Comparison of ENCODE assay signal across 8 cellular contexts in genomic region chr1:180154325-180155201, GRCh38. TPM values are rescaled to one million over a fixed set of nuclear protein-coding genes. Genes with fewer than 3 reads are reported as not detected.
DNase-seq lines count a peak whose midpoint lies in the region; ATAC-seq lines count a peak whose summit lies in the region.

A gene with protein sequence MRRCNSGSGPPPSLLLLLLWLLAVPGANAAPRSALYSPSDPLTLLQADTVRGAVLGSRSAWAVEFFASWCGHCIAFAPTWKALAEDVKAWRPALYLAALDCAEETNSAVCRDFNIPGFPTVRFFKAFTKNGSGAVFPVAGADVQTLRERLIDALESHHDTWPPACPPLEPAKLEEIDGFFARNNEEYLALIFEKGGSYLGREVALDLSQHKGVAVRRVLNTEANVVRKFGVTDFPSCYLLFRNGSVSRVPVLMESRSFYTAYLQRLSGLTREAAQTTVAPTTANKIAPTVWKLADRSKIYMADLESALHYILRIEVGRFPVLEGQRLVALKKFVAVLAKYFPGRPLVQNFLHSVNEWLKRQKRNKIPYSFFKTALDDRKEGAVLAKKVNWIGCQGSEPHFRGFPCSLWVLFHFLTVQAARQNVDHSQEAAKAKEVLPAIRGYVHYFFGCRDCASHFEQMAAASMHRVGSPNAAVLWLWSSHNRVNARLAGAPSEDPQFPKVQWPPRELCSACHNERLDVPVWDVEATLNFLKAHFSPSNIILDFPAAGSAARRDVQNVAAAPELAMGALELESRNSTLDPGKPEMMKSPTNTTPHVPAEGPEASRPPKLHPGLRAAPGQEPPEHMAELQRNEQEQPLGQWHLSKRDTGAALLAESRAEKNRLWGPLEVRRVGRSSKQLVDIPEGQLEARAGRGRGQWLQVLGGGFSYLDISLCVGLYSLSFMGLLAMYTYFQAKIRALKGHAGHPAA (plus strand): TSS chr1:180154869. CDS start chr1:180154908, 39 bp downstream.

- no peaks in the 10 kb centered on the region for H3K9me3 ChIP-seq in mesenchymal stem cell (ENCODE audit: control insufficient read depth, low read length)

- peak within 1 kb of the TSS; percentile 88 for H4K91ac ChIP-seq in mesenchymal stem cell (ENCODE audit: low read length)

- H3K27ac Mint-ChIP-seq in effector memory CD8-positive, alpha-beta T cell = peak within 1 kb of the TSS; percentile 90 to 91

- peak within 1 kb of the TSS; percentile 85 for H4K8ac ChIP-seq in mesenchymal stem cell (ENCODE audit: low read length)

- no peaks in the 10 kb centered on the region for H3K27me3 Mint-ChIP-seq in effector memory CD8-positive, alpha-beta T cell

- peak within 1 kb of the TSS; percentile 80 for H2BK120ac ChIP-seq in mesenchymal stem cell (ENCODE audit: low read depth, low read length)

- peaks cover 0 to 5% of the 10 kb centered on the region in 2 experiments for H3K36me3 ChIP-seq in mesenchymal stem cell (ENCODE audit: control insufficient read depth in 1 of 2, insufficient read depth in 2 of 2, low read depth in 1 of 2, low read length in 2 of 2)

- under 1% methylated on average over 85 of the region's 104 CpGs for WGBS in mesenchymal stem cell

- H3K79me1 ChIP-seq in mesenchymal stem cell (replicated peaks; ENCODE audit: low read length, poor library complexity, severe bottlenecking) = peaks cover 14% of the 10 kb centered on the region

- H3K4me1 Mint-ChIP-seq in effector memory CD8-positive, alpha-beta T cell (ENCODE audit: low read depth in 2 of 2) = peaks cover 22 to 25% of the 10 kb centered on the region in 2 donors

- no peaks in the 10 kb centered on the region for H3K9me3 Mint-ChIP-seq in effector memory CD8-positive, alpha-beta T cell

- peak; percentile 92 for ATAC-seq in GM19467 (IDR thresholded peaks at IDR 0.05; ENCODE audit: unreplicated experiment)
- peak; percentile 95 for ATAC-seq in effector memory CD8-positive, alpha-beta T cell (replicated peaks)

- peak within 1 kb of the TSS in 1 of 2 experiments; percentile 100 for H3K14ac ChIP-seq in mesenchymal stem cell (ENCODE audit: low read length in 2 of 2)

- H3K9ac ChIP-seq in mesenchymal stem cell (ENCODE audit: low read length) = peak within 1 kb of the TSS; percentile 97

- H3K27ac ChIP-seq in mesenchymal stem cell (ENCODE audit: low read length, poor library complexity, severe bottlenecking) = peak within 1 kb of the TSS; percentile 82

- H2BK12ac ChIP-seq in mesenchymal stem cell (ENCODE audit: low read length in 2 of 2) = peak within 1 kb of the TSS; percentile 71 to 76

- H3K4me1 ChIP-seq in mesenchymal stem cell (ENCODE audit: control insufficient read depth, insufficient read depth, low read depth, low read length) = peaks cover 23% of the 10 kb centered on the region

- peak; percentile 95 for DNase-seq in COLO668 (lab: John Stamatoyannopoulos, UW; ENCODE audit: unreplicated experiment)
- DNase-seq in HS-27A (ENCODE audit: low read depth) = peak; percentile 48
- peak; percentile 81 for DNase-seq in NOMO-1 treated with DMSO at 0.1 percent for 48 hours (lab: John Stamatoyannopoulos, UW; ENCODE audit: unreplicated experiment)
- peak; percentile 60 to 72 (median 68) for DNase-seq in activated CD8-positive, alpha-beta memory T cell treated with anti-CD3 and anti-CD28 coated beads for 48 hours (ENCODE audit: low read depth in 2 of 3, low spot score in 2 of 3)
- DNase-seq in effector memory CD8-positive, alpha-beta T cell = peak; percentile 78 to 84 (median 82)
- DNase-seq in mesenchymal stem cell = peak; percentile 88
- peak; percentile 83 for DNase-seq in stimulated activated CD8-positive, alpha-beta memory T cell treated with anti-CD3 and anti-CD28 coated beads, Interleukin-12 subunit alpha, Interleukin-12 subunit beta, amount 100 ng/mL, for 4 hours (ENCODE audit: low read depth)

- peak within 1 kb of the TSS; percentile 88 for H2AFZ ChIP-seq in mesenchymal stem cell (ENCODE audit: low read depth, low read length)

- peak within 1 kb of the TSS; percentile 88 to 94 for H3K4me3 Mint-ChIP-seq in effector memory CD8-positive, alpha-beta T cell

- H2BK15ac ChIP-seq in mesenchymal stem cell (ENCODE audit: low read depth, poor library complexity, severe bottlenecking) = peak within 1 kb of the TSS; percentile 80

- peak within 1 kb of the TSS; percentile 93 to 99 for H3K18ac ChIP-seq in mesenchymal stem cell (ENCODE audit: low read depth in 1 of 2, low read length in 2 of 2)

- H3K27me3 ChIP-seq in mesenchymal stem cell (ENCODE audit: control insufficient read depth in 1 of 2, insufficient read depth in 1 of 2, low read length in 2 of 2) = no peaks in the 10 kb centered on the region

- peak within 1 kb of the TSS; percentile 94 to 99 for H3K4me3 ChIP-seq in mesenchymal stem cell (ENCODE audit: insufficient read depth in 1 of 2, low read depth in 1 of 2, low read length in 2 of 2)

- H3K23ac ChIP-seq in mesenchymal stem cell (ENCODE audit: low read length in 2 of 2) = peak within 1 kb of the TSS in 1 of 2 experiments; percentile 94

- peaks cover 20% of the 10 kb centered on the region for H3K36me3 Mint-ChIP-seq in effector memory CD8-positive, alpha-beta T cell (ENCODE audit: insufficient read depth)

- peak within 1 kb of the TSS; percentile 89 for H3K4me2 ChIP-seq in mesenchymal stem cell (ENCODE audit: low read length, poor library complexity, severe bottlenecking)

- H2AK5ac ChIP-seq in mesenchymal stem cell (ENCODE audit: low read length, severe bottlenecking) = peak within 1 kb of the TSS; percentile 4

- H2BK5ac ChIP-seq in mesenchymal stem cell (ENCODE audit: low read depth, low read length, poor library complexity, severe bottlenecking) = peak within 1 kb of the TSS; percentile 84

- H3K4ac ChIP-seq in mesenchymal stem cell (ENCODE audit: low read depth in 1 of 2, low read length in 2 of 2) = peak within 1 kb of the TSS; percentile 79 to 81

RNA-seq across cellular contexts. Expression of the gene that starts here (rescaled TPM):
- 320 TPM for polyA plus RNA-seq in mesenchymal stem cell (2013, experiment 1 of 2)
- 317 TPM for polyA plus RNA-seq in mesenchymal stem cell (2013, experiment 2 of 2)

Comparison
In these comparisons a context has a peak if more than half of its experiments do, and no peak if none do; other contexts are left out.
1. Peak in every context shown above with its lines: DNase-seq, ATAC-seq, H3K4me3 ChIP-seq and H3K27ac ChIP-seq.